Comparison of ENCODE assay signal across 8 cellular contexts in genomic region chr5:159100022-159100927, GRCh38. TPM values are rescaled to one million over a fixed set of nuclear protein-coding genes. Genes with fewer than 3 reads are reported as not detected.
DNase-seq lines count a peak whose midpoint lies in the region; ATAC-seq and TF ChIP-seq lines count a peak whose summit lies in the region.

No MANE protein-coding gene starts in this region.

- intact Hi-C loops in activated CD4-positive, alpha-beta memory T cell treated with anti-CD3 and anti-CD28 coated beads for 36 hours (cut with micrococcal nuclease): loop anchor here (1.0 to 10.0 kb wide), 3 partner anchors 225 to 1025 kb away; no protein-coding TSS in a partner anchor

- ATAC-seq in GM18867 (IDR thresholded peaks at IDR 0.05; ENCODE audit: unreplicated experiment): peak; percentile 61
- ATAC-seq in HG03066 (IDR thresholded peaks at IDR 0.05; ENCODE audit: low read depth, unreplicated experiment): peak; percentile 52
- peak; percentile 88 for ATAC-seq in lung (ENCODE audit: insufficient read depth, low FRiP score)

- H3K36me3 Mint-ChIP-seq in activated CD4-positive, alpha-beta memory T cell treated with anti-CD3 and anti-CD28 coated beads for 36 hours: no peaks in the 10 kb centered on the region

- CTCF ChIA-PET in activated CD4-positive, alpha-beta memory T cell treated with anti-CD3 and anti-CD28 coated beads for 36 hours (lab: Charles Lee): interaction anchor here (0.7 to 3.4 kb wide), 3 partner anchors 32 to 847 kb away, joined by 3 to 26 read pairs (median 4); no protein-coding TSS in a partner anchor

- H3K4me1 ChIP-seq in ectodermal cell (ENCODE audit: control insufficient read depth, insufficient read depth, low read length): peaks cover 41% of the 10 kb centered on the region
- H3K4me1 ChIP-seq in lung (ENCODE audit: control insufficient read depth in 2 of 2, insufficient read depth in 2 of 2, low read length in 2 of 2): peaks cover 0 to 16% of the 10 kb centered on the region in 2 donors

- peaks cover 58% of the 10 kb centered on the region for H3K27me3 Mint-ChIP-seq in activated CD4-positive, alpha-beta memory T cell treated with anti-CD3 and anti-CD28 coated beads for 36 hours

- H3K27ac ChIP-seq in ectodermal cell (ENCODE audit: insufficient read depth, low read depth, low read length, poor library complexity, severe bottlenecking) (peak overlapping the region; percentile 83), lung (ENCODE audit: low read depth in 1 of 2, low read length in 1 of 2) (peak overlapping the region; percentile 18 to 94)

- TF ChIP-seq CTCF in lung (IDR thresholded peaks at IDR 0.05; ENCODE audit: control extremely low read depth, extremely low read depth): no peak

- H3K9me3 Mint-ChIP-seq in activated CD4-positive, alpha-beta memory T cell treated with anti-CD3 and anti-CD28 coated beads for 36 hours: no peaks in the 10 kb centered on the region

- peaks cover 36% of the 10 kb centered on the region for H3K4me1 Mint-ChIP-seq in activated CD4-positive, alpha-beta memory T cell treated with anti-CD3 and anti-CD28 coated beads for 36 hours (ENCODE audit: low read depth)

- 0% methylated on average over 58 to 59 of the region's 59 CpGs for WGBS in ectodermal cell, 2 experiments
- 1 to 2% methylated on average over 59 of the region's 59 CpGs for WGBS in lung, 2 donors

- H3K9me3 ChIP-seq in ectodermal cell (ENCODE audit: control insufficient read depth, low read length) (no peaks in the 10 kb centered on the region), lung (ENCODE audit: control insufficient read depth in 2 of 2, insufficient read depth in 1 of 2, low read length in 1 of 2) (no peaks in the 10 kb centered on the region)

- H3K27ac Mint-ChIP-seq in activated CD4-positive, alpha-beta memory T cell treated with anti-CD3 and anti-CD28 coated beads for 36 hours: peak overlapping the region; percentile 31

- POLR2A ChIA-PET in activated CD4-positive, alpha-beta memory T cell treated with anti-CD3 and anti-CD28 coated beads for 36 hours (lab: Charles Lee): no interaction called here

- DNase-seq in A172 (ENCODE audit: low spot score): peak; percentile 93
- peak; percentile 90 for DNase-seq in NCI-H2227 (lab: John Stamatoyannopoulos, UW; ENCODE audit: unreplicated experiment)
- peak; percentile 90 for DNase-seq in activated CD4-positive, alpha-beta memory T cell treated with anti-CD3 and anti-CD28 coated beads for 36 hours
- DNase-seq in lung (ENCODE audit: low spot score): peak; percentile 83
- DNase-seq in stimulated activated CD4-positive, alpha-beta T cell treated with anti-CD3 and anti-CD28 coated beads, TNF-alpha, amount 100 ng/mL, for 24 hours (ENCODE audit: low read depth in 3 of 3): peak; percentile 60 to 81 (median 71)

- H3K36me3 ChIP-seq in ectodermal cell (ENCODE audit: control insufficient read depth, insufficient read depth, low read length): no peaks in the 10 kb centered on the region
- H3K36me3 ChIP-seq in lung (ENCODE audit: control insufficient read depth in 2 of 2, insufficient read depth in 2 of 2, low read length in 2 of 2): no peaks in the 10 kb centered on the region

- H3K4me3 Mint-ChIP-seq in activated CD4-positive, alpha-beta memory T cell treated with anti-CD3 and anti-CD28 coated beads for 36 hours: peak overlapping the region; percentile 79

- H3K27me3 ChIP-seq in ectodermal cell (ENCODE audit: control insufficient read depth, insufficient read depth, low read length, poor library complexity, severe bottlenecking) (peaks cover 87% of the 10 kb centered on the region), lung (ENCODE audit: control insufficient read depth, insufficient read depth) (peaks cover 3% of the 10 kb centered on the region)

- H3K4me3 ChIP-seq in ectodermal cell (ENCODE audit: insufficient read depth, low read depth, low read length): peak overlapping the region; percentile 55
- H3K4me3 ChIP-seq in lung: peak overlapping the region; percentile 28

RNA-seq across cellular contexts. Expression of gene EBF1, which starts 0.6 kb away (rescaled TPM):
- total RNA-seq in A172 (2014; rRNA removed; shearing (Covaris generic)): 1.6 and 2.1 TPM in 2 replicates
- not detected for total RNA-seq in activated CD4-positive, alpha-beta memory T cell treated with anti-CD3 and anti-CD28 coated beads for 36 hours
- 4.9 TPM for polyA plus RNA-seq in ectodermal cell (2013, experiment 1 of 4)
- polyA plus RNA-seq in ectodermal cell (2013, experiment 2 of 4): 4.1 TPM
- polyA plus RNA-seq in ectodermal cell (2013, experiment 3 of 4): 4.2 TPM
- 3.8 TPM for polyA plus RNA-seq in ectodermal cell (2013, experiment 4 of 4)
- total RNA-seq in lung: 10 to 100 TPM in 1 of 2 donors, 1 to 10 TPM in 1; 9.3 to 10.4 TPM
- 1 to 10 TPM in 1 of 2 donors, under 1 TPM in 1; 0.80 to 2.5 TPM for polyA plus RNA-seq in lung

Comparison
In these comparisons a context has a peak if more than half of its experiments do, and no peak if none do; other contexts are left out.
1. Peak in every context shown above with its lines: DNase-seq, ATAC-seq, H3K4me3 ChIP-seq and H3K27ac ChIP-seq.